Comparison of ENCODE assay signal across 1 cellular context in the genomic region with DNA sequence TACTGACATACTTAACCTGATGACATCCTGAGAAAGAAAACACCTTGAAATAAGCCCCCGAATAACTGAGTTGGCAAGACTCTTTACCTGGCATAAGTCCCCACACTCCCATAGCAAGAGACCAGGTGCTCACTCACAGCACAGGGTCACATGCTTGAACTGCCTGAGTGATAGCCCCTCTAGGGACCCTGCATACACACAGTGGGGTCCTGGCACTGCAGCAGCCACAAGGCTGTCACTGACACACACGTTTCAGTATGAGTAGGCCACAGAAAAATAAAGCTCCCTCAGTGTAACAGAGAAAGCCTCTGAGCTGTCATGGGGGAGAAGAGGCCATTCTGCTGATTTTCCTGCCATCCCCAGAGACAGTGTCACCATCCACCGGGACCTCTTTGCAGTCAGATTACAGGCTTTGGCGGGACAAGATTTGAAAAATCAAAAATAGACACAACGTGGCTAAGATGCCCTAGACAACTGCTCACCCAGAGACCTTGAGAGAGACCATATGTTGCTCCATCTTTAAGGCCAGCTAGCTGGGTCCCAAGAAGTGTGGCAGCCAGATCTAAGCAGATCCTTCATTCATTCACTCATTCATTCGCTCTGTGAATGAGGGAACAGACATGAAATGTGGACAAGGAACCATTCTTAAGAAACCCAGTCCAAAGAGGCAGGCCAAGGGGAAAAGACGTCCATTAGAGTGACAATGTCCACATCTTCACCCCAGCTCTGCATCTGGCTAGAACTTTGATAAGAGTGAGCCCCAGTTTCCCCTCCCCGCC.
TF ChIP-seq lines count a peak whose summit lies in the region.

No MANE protein-coding gene starts in this region.

TF ChIP-seq in H1, 55 proteins besides CTCF, POLR2A, EP300 and RAD21:
- TF ChIP-seq SRF (IDR thresholded peaks at IDR 0.05; ENCODE audit: low read depth, low read length), result no peak
- no peak for TF ChIP-seq NRF1 (IDR thresholded peaks at IDR 0.05; ENCODE audit: low read depth, low read length)
- TF ChIP-seq ZNF274 (IDR thresholded peaks at IDR 0.05; ENCODE audit: borderline replicate concordance, extremely low read depth, low read length), result no peak
- no peak for TF ChIP-seq RXRA (IDR thresholded peaks at IDR 0.05; ENCODE audit: insufficient read depth, low read depth, low read length)
- no peak for TF ChIP-seq TBP (IDR thresholded peaks at IDR 0.05; ENCODE audit: low read depth, low read length)
- TF ChIP-seq, protein P1, sequence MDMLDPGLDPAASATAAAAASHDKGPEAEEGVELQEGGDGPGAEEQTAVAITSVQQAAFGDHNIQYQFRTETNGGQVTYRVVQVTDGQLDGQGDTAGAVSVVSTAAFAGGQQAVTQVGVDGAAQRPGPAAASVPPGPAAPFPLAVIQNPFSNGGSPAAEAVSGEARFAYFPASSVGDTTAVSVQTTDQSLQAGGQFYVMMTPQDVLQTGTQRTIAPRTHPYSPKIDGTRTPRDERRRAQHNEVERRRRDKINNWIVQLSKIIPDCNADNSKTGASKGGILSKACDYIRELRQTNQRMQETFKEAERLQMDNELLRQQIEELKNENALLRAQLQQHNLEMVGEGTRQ (IDR thresholded peaks at IDR 0.05; ENCODE audit: low read length), result no peak
TF ChIP-seq in H1: peak in this region for 0.
